Comparison of ENCODE assay signal across 10 cellular contexts in genomic region chr5:132428811-132429440, GRCh38. TPM values are rescaled to one million over a fixed set of nuclear protein-coding genes. Genes with fewer than 3 reads are reported as not detected.
DNase-seq lines count a peak whose midpoint lies in the region; ATAC-seq, FAIRE-seq and TF ChIP-seq lines count a peak whose summit lies in the region.
"Had no signal": no experiment of that assay in that cellular context is flagged by ENCODE, and none has a peak within 500 bp of the region (broad histone marks: within the 10 kb centered on the region; RNA-seq: fewer than 3 reads in every experiment).

No MANE protein-coding gene starts in this region.

- TF ChIP-seq CTCF in Calu3 (IDR thresholded peaks at IDR 0.05; ENCODE audit: unreplicated experiment) (no peak), epithelial cell of esophagus (IDR thresholded peaks at IDR 0.05; ENCODE audit: insufficient read depth, low read depth, low read length, missing control alignments) (no peak)

- no TSS peak for BruUV-seq in Calu3 (replicated peaks; lab: Mats Ljungman, UMichigan)

- peaks cover 51% of the 10 kb centered on the region for H3K4me1 Mint-ChIP-seq in Calu3 (ENCODE audit: low read depth, unreplicated experiment)

- H3K27me3 Mint-ChIP-seq in Calu3 (ENCODE audit: unreplicated experiment) = no peaks in the 10 kb centered on the region

- H3K27ac Mint-ChIP-seq in Calu3 (ENCODE audit: unreplicated experiment) = peak overlapping the region; percentile 3

- H3K4me3 ChIP-seq in epithelial cell of esophagus (ENCODE audit: low read length) = no peak overlapping the region
- H3K4me3 ChIP-seq: body of pancreas had no signal

- no peaks in the 10 kb centered on the region for H3K36me3 Mint-ChIP-seq in Calu3 (ENCODE audit: insufficient read depth, unreplicated experiment)

- CTCF ChIA-PET in Calu3 (lab: Charles Lee) = interaction anchor here (0.8 to 2.4 kb wide), 5 partner anchors 8 to 72 kb away, joined by 3 to 6 read pairs (median 4); no protein-coding TSS in a partner anchor

- DNase-seq in Calu3 (no peak), RPMI7951 (ENCODE audit: low read depth) (peak; percentile 83), epithelial cell of esophagus (ENCODE audit: low read depth) (peak; percentile 46), renal cortical epithelial cell (ENCODE audit: low read depth) (peak; percentile 86), NCI-H526 treated with DMSO at 0.1 percent for 48 hours (lab: John Stamatoyannopoulos, UW) (no peak), H54 (ENCODE audit: insufficient read length, low spot score) (no peak)
- DNase-seq: body of pancreas, SHP77 treated with DMSO at 0.1 percent for 48 hours had no signal

- TF ChIP-seq POLR2A in H54 (IDR thresholded peaks at IDR 0.05; ENCODE audit: low read depth, low read length) = no peak

- H3K4me3 Mint-ChIP-seq in Calu3 (ENCODE audit: low read depth, unreplicated experiment) = no peak overlapping the region

- intact Hi-C loops in Calu3 (cut with micrococcal nuclease; ENCODE audit: unreplicated experiment) = loop anchor here (1.0 to 5.0 kb wide), 2 partner anchors 29 to 42 kb away; no protein-coding TSS in a partner anchor

- no peak for FAIRE-seq in H54 (lab: Jason Lieb, UNC)

- no peaks in the 10 kb centered on the region for H3K9me3 Mint-ChIP-seq in Calu3 (ENCODE audit: low read depth, unreplicated experiment)

- ATAC-seq in GM18907 (IDR thresholded peaks at IDR 0.05; ENCODE audit: unreplicated experiment) (no peak), GM18909 (IDR thresholded peaks at IDR 0.05; ENCODE audit: poor library complexity, unreplicated experiment) (no peak)
- ATAC-seq: body of pancreas had no signal

RNA-seq across cellular contexts. Expression of gene SLC22A5, which starts 59.4 kb away (rescaled TPM):
- total RNA-seq in Calu3 (2022) (24.6 and 25.4 TPM in 2 replicates), renal cortical epithelial cell (31.3 and 33.0 TPM in 2 replicates)
- total RNA-seq in RPMI7951 (2014; rRNA removed; shearing (Covaris generic)) = 2.5 and 4.0 TPM in 2 replicates

Comparison
In these comparisons a context has a peak if more than half of its experiments do, and no peak if none do; other contexts are left out.
1. DNase-seq: peak in RPMI7951 (single experiment), epithelial cell of esophagus (single experiment) and renal cortical epithelial cell (single experiment); none in Calu3 (single experiment), NCI-H526 treated with DMSO at 0.1 percent for 48 hours (single experiment) and H54 (single experiment).